15 cellular contexts compared by ENCODE assay signal in genomic region chr7:138514044-138514443, GRCh38.
"Had no signal": no experiment of that assay in that cellular context is flagged by ENCODE, and none has a peak within 500 bp of the region (broad histone marks: within the 10 kb centered on the region; RNA-seq: fewer than 3 reads in every experiment).

No MANE protein-coding gene starts in this region.

- H3K4me3 ChIP-seq: ascending aorta, lower lobe of right lung, stomach, thoracic aorta, uterus had no signal

- H3K36me3 ChIP-seq: uterus had no signal

- H3K27ac Mint-ChIP-seq: activated CD4-positive, alpha-beta memory T cell treated with anti-CD3 and anti-CD28 coated beads, Interleukin-2, amount 10 ng/mL, durations not matched to agents 7 days and 5 days had no signal

- H3K27me3 Mint-ChIP-seq: activated CD4-positive, alpha-beta memory T cell treated with anti-CD3 and anti-CD28 coated beads, Interleukin-2, amount 10 ng/mL, durations not matched to agents 7 days and 5 days; naive thymus-derived CD4-positive, alpha-beta T cell had no signal

- H3K27me3 ChIP-seq: ascending aorta, stomach, uterus had no signal

- H3K9me3 ChIP-seq: ascending aorta, lower lobe of right lung, thoracic aorta, uterus had no signal

- DNase-seq: activated CD4-positive, alpha-beta memory T cell treated with anti-CD3 and anti-CD28 coated beads, Interleukin-2, amount 10 ng/mL, durations not matched to agents 7 days and 5 days; activated gamma-delta T cell treated with Interleukin-2 at 50 U/mL for 16 hours; activated T-cell treated with anti-CD3 and anti-CD28 coated beads, Interleukin-2, amount 50 U/mL, for 48 hours; caudate nucleus; cortex of kidney; effector CD8-positive, alpha-beta T cell; lower lobe of right lung; naive thymus-derived CD4-positive, alpha-beta T cell; stimulated activated CD4-positive, alpha-beta T cell treated with anti-CD3 and anti-CD28 coated beads, Interleukin-12 subunit alpha, Interleukin-12 subunit beta, amount 100 ng/mL, for 4 hours; stimulated activated CD4-positive, alpha-beta T cell treated with anti-CD3 and anti-CD28 coated beads, Interleukin-2, amount 100 ng/mL, for 48 hours; stomach; T-helper 9 cell; uterus had no signal

- ATAC-seq: lower lobe of right lung; naive thymus-derived CD4-positive, alpha-beta T cell had no signal

- H3K4me3 Mint-ChIP-seq: activated CD4-positive, alpha-beta memory T cell treated with anti-CD3 and anti-CD28 coated beads, Interleukin-2, amount 10 ng/mL, durations not matched to agents 7 days and 5 days; naive thymus-derived CD4-positive, alpha-beta T cell had no signal

- H3K27ac ChIP-seq: ascending aorta, lower lobe of right lung, stomach, thoracic aorta, uterus had no signal

- H3K4me1 ChIP-seq: ascending aorta, uterus had no signal
